ENCODE assay signal across 16 cellular contexts in genomic region chr2:219126555-219126954, GRCh38. TPM values are rescaled to one million over a fixed set of nuclear protein-coding genes. Genes with fewer than 3 reads are reported as not detected.
DNase-seq lines count a peak whose midpoint lies in the region; ATAC-seq and TF ChIP-seq lines count a peak whose summit lies in the region.
"Had no signal": no experiment of that assay in that cellular context is flagged by ENCODE, and none has a peak within 500 bp of the region (broad histone marks: within the 10 kb centered on the region; RNA-seq: fewer than 3 reads in every experiment).

No MANE protein-coding gene starts in this region.

- H3K36me3 ChIP-seq in mucosa of descending colon (ENCODE audit: low read depth), result no peaks in the 10 kb centered on the region

- no peak for TF ChIP-seq CTCF in epithelial cell of esophagus (IDR thresholded peaks at IDR 0.05; ENCODE audit: insufficient read depth, low read depth, low read length, missing control alignments)
- no peak for TF ChIP-seq CTCF in mucosa of descending colon (IDR thresholded peaks at IDR 0.05)

- H3K4me1 ChIP-seq in mucosa of descending colon (ENCODE audit: low read depth), result peaks cover 30% of the 10 kb centered on the region

- intact Hi-C loops in mucosa of descending colon (cut with DNase I, micrococcal nuclease), result no loop called here

- H3K9me3 ChIP-seq in mucosa of descending colon, result no peaks in the 10 kb centered on the region
- H3K9me3 ChIP-seq: tibial nerve had no signal

- DNase-seq in DMS53 (lab: John Stamatoyannopoulos, UW) (peak; percentile 21), DMS53 treated with DMSO at 0.1 percent for 48 hours (lab: John Stamatoyannopoulos, UW; ENCODE audit: unreplicated experiment) (no peak), NCI-H69 (lab: John Stamatoyannopoulos, UW) (peak; percentile 89), epithelial cell of esophagus (ENCODE audit: low read depth) (peak; percentile 42), mucosa of descending colon (peak in 1 of 3 donors; percentile 61)
- no peak for DNase-seq in activated CD4-positive, CD25-positive, alpha-beta regulatory T cell treated with anti-CD3 and anti-CD28 coated beads, Interleukin-2, amount 50 U/mL, for 72 hours
- DNase-seq: activated naive CD4-positive, alpha-beta T cell treated with anti-CD3 and anti-CD28 coated beads, Interleukin-2, amount 10 ng/mL, durations not matched to agents 7 days and 5 days; DMS79 treated with DMSO at 0.1 percent for 48 hours; immature natural killer cell; NCI-H1092; retina; stimulated activated CD4-positive, alpha-beta T cell treated with anti-CD3 and anti-CD28 coated beads, Interleukin-15, amount 100 ng/mL, for 24 hours; stimulated activated naive CD4-positive, alpha-beta T cell had no signal

- H3K4me3 ChIP-seq in epithelial cell of esophagus (ENCODE audit: low read length), result no peak overlapping the region
- H3K4me3 ChIP-seq in mucosa of descending colon, result no peak overlapping the region
- H3K4me3 ChIP-seq: tibial nerve had no signal

- peak; percentile 66 for ATAC-seq in mucosa of descending colon
- no peak for ATAC-seq in HG02763 (IDR thresholded peaks at IDR 0.05; ENCODE audit: unreplicated experiment)
- no peak for ATAC-seq in HG03439 (IDR thresholded peaks at IDR 0.05; ENCODE audit: unreplicated experiment)

RNA-seq across cellular contexts. Expression of gene NHEJ1, which starts 34.1 kb away (rescaled TPM):
- 10 to 100 TPM; 31.9 to 63.6 (median 41.7) TPM for total RNA-seq in mucosa of descending colon

RNA-seq across cellular contexts. Expression of gene SLC23A3, which starts 43.3 kb away (rescaled TPM):
- total RNA-seq in mucosa of descending colon, result 10 to 100 TPM in 1 of 3 donors, 1 to 10 TPM in 2; 5.8 to 13.6 (median 7.6) TPM

RNA-seq across cellular contexts. Expression of gene CNPPD1, which starts 50.2 kb away (rescaled TPM):
- total RNA-seq in mucosa of descending colon, result 100 to 1,000 TPM in 2 of 3 donors, 10 to 100 TPM in 1; 90.4 to 138 (median 110) TPM

RNA-seq across cellular contexts. Expression of gene RETREG2, which starts 51.5 kb away (rescaled TPM):
- total RNA-seq in mucosa of descending colon, result 100 to 1,000 TPM; 110 to 159 (median 110) TPM

Comparison
In these comparisons a context has a peak if more than half of its experiments do, and no peak if none do; other contexts are left out.
1. DNase-seq: peak in DMS53 (single experiment), NCI-H69 (single experiment) and epithelial cell of esophagus (single experiment); none in DMS53 treated with DMSO at 0.1 percent for 48 hours (single experiment) and activated CD4-positive, CD25-positive, alpha-beta regulatory T cell treated with anti-CD3 and anti-CD28 coated beads, Interleukin-2, amount 50 U/mL, for 72 hours (single experiment).